ENCODE assay signal across 17 cellular contexts in genomic region chr1:183418696-183419095, GRCh38. TPM values are rescaled to one million over a fixed set of nuclear protein-coding genes. Genes with fewer than 3 reads are reported as not detected.
DNase-seq lines count a peak whose midpoint lies in the region; ATAC-seq, FAIRE-seq and TF ChIP-seq lines count a peak whose summit lies in the region.
"Had no signal": no experiment of that assay in that cellular context is flagged by ENCODE, and none has a peak within 500 bp of the region (broad histone marks: within the 10 kb centered on the region; RNA-seq: fewer than 3 reads in every experiment).

No MANE protein-coding gene starts in this region.

- H3K9me3 ChIP-seq in iPS-20b (ENCODE audit: insufficient read depth, low read depth, low read length) (no peaks in the 10 kb centered on the region), kidney (ENCODE audit: control insufficient read depth in 1 of 2, low read length in 2 of 2) (no peaks in the 10 kb centered on the region)
- H3K9me3 ChIP-seq: sigmoid colon had no signal

- no peaks in the 10 kb centered on the region for H3K36me3 Mint-ChIP-seq in activated T-cell treated with anti-CD3 and anti-CD28 coated beads, Interleukin-2, amount 50 U/mL, for 24 hours (ENCODE audit: low read depth)
- no peaks in the 10 kb centered on the region for H3K36me3 Mint-ChIP-seq in activated naive CD8-positive, alpha-beta T cell treated with anti-CD3 and anti-CD28 coated beads, Interleukin-2, amount 50 U/mL, for 24 hours (ENCODE audit: low read depth)
- no peaks in the 10 kb centered on the region for H3K36me3 Mint-ChIP-seq in stimulated activated memory B cell treated with anti-CD40 and anti-IgM and Interleukin-4, amounts not matched to agents 10 μg/mL and 1 μg/mL and 100 μg/mL, for 72 hours

- DNase-seq in activated T-cell treated with anti-CD3 and anti-CD28 coated beads, Interleukin-2, amount 50 U/mL, for 24 hours, result no peak
- DNase-seq in activated T-cell treated with anti-CD3 and anti-CD28 coated beads, Interleukin-2, amount 50 U/mL, for 1 hour, result no peak
- no peak for DNase-seq in activated naive CD8-positive, alpha-beta T cell treated with anti-CD3 and anti-CD28 coated beads, Interleukin-2, amount 50 U/mL, for 24 hours
- DNase-seq in kidney (no peak), EL (no peak)
- DNase-seq: ACHN; activated CD4-positive, alpha-beta T cell treated with anti-CD3 and anti-CD28 coated beads, Interleukin-2, amount 50 U/mL, for 1 hour; effector CD8-positive, alpha-beta T cell; kidney glomerular epithelial cell; stimulated activated naive CD4-positive, alpha-beta T cell treated with Interleukin-2 at 50 U/mL for 16 hours; T-helper 9 cell had no signal

- no peak for FAIRE-seq in kidney (lab: Jason Lieb, UNC)

- H3K36me3 ChIP-seq in iPS-20b (ENCODE audit: insufficient read depth, low read depth, low read length) (no peaks in the 10 kb centered on the region), kidney (ENCODE audit: control insufficient read depth in 1 of 2, insufficient read depth in 2 of 2, low read length in 2 of 2) (no peaks in the 10 kb centered on the region)
- H3K36me3 ChIP-seq: sigmoid colon had no signal

- no peak for TF ChIP-seq CTCF in kidney (IDR thresholded peaks at IDR 0.05; ENCODE audit: borderline replicate concordance, extremely low read depth, insufficient read depth)

- peaks cover 84% of the 10 kb centered on the region for H3K27me3 Mint-ChIP-seq in activated T-cell treated with anti-CD3 and anti-CD28 coated beads, Interleukin-2, amount 50 U/mL, for 24 hours
- H3K27me3 Mint-ChIP-seq in activated naive CD8-positive, alpha-beta T cell treated with anti-CD3 and anti-CD28 coated beads, Interleukin-2, amount 50 U/mL, for 24 hours, result peaks cover 70% of the 10 kb centered on the region
- H3K27me3 Mint-ChIP-seq in stimulated activated memory B cell treated with anti-CD40 and anti-IgM and Interleukin-4, amounts not matched to agents 10 μg/mL and 1 μg/mL and 100 μg/mL, for 72 hours, result peaks cover 65% of the 10 kb centered on the region

- no peaks in the 10 kb centered on the region for H3K9me3 Mint-ChIP-seq in activated T-cell treated with anti-CD3 and anti-CD28 coated beads, Interleukin-2, amount 50 U/mL, for 24 hours
- no peaks in the 10 kb centered on the region for H3K9me3 Mint-ChIP-seq in activated naive CD8-positive, alpha-beta T cell treated with anti-CD3 and anti-CD28 coated beads, Interleukin-2, amount 50 U/mL, for 24 hours
- H3K9me3 Mint-ChIP-seq in stimulated activated memory B cell treated with anti-CD40 and anti-IgM and Interleukin-4, amounts not matched to agents 10 μg/mL and 1 μg/mL and 100 μg/mL, for 72 hours, result no peaks in the 10 kb centered on the region
- H3K9me3 Mint-ChIP-seq: activated T-helper 1 cell treated with anti-CD3 and anti-CD28 coated beads, Interleukin-12 subunit alpha, Interleukin-12 subunit beta, Interleukin-2, Interleukin-4 antibody, amounts not matched to agents 30 ng/mL and 10 ng/mL and 1 ng/mL, durations not matched to agents 14 hours and 24 hours and 36 hours had no signal

- H3K27ac Mint-ChIP-seq in activated T-cell treated with anti-CD3 and anti-CD28 coated beads, Interleukin-2, amount 50 U/mL, for 24 hours, result no peak overlapping the region
- no peak overlapping the region for H3K27ac Mint-ChIP-seq in activated naive CD8-positive, alpha-beta T cell treated with anti-CD3 and anti-CD28 coated beads, Interleukin-2, amount 50 U/mL, for 24 hours
- H3K27ac Mint-ChIP-seq in stimulated activated memory B cell treated with anti-CD40 and anti-IgM and Interleukin-4, amounts not matched to agents 10 μg/mL and 1 μg/mL and 100 μg/mL, for 72 hours, result no peak overlapping the region
- H3K27ac Mint-ChIP-seq: activated T-helper 1 cell treated with anti-CD3 and anti-CD28 coated beads, Interleukin-12 subunit alpha, Interleukin-12 subunit beta, Interleukin-2, Interleukin-4 antibody, amounts not matched to agents 30 ng/mL and 10 ng/mL and 1 ng/mL, durations not matched to agents 14 hours and 24 hours and 36 hours had no signal

- H3K4me1 Mint-ChIP-seq in activated T-cell treated with anti-CD3 and anti-CD28 coated beads, Interleukin-2, amount 50 U/mL, for 24 hours (ENCODE audit: low read depth), result peaks cover 26% of the 10 kb centered on the region
- peaks cover 24% of the 10 kb centered on the region for H3K4me1 Mint-ChIP-seq in activated naive CD8-positive, alpha-beta T cell treated with anti-CD3 and anti-CD28 coated beads, Interleukin-2, amount 50 U/mL, for 24 hours
- peaks cover 28% of the 10 kb centered on the region for H3K4me1 Mint-ChIP-seq in stimulated activated memory B cell treated with anti-CD40 and anti-IgM and Interleukin-4, amounts not matched to agents 10 μg/mL and 1 μg/mL and 100 μg/mL, for 72 hours

- H3K4me1 ChIP-seq in iPS-20b (ENCODE audit: insufficient read depth, low read length), result peaks cover 7% of the 10 kb centered on the region; the same call in 1 of the 2 replicates
- H3K4me1 ChIP-seq in kidney (ENCODE audit: control insufficient read depth in 1 of 2, insufficient read depth in 1 of 2, low read depth in 1 of 2, low read length in 2 of 2), result peaks cover 0 to 13% of the 10 kb centered on the region in 2 donors

- no peak for ATAC-seq in activated naive CD8-positive, alpha-beta T cell treated with anti-CD3 and anti-CD28 coated beads, Interleukin-2, amount 50 U/mL, for 24 hours
- ATAC-seq in stimulated activated memory B cell treated with anti-CD40 and anti-IgM and Interleukin-4, amounts not matched to agents 10 μg/mL and 1 μg/mL and 100 μg/mL, for 72 hours, result no peak
- ATAC-seq in GM18858 (IDR thresholded peaks at IDR 0.05; ENCODE audit: unreplicated experiment), result no peak
- ATAC-seq: HCT116 had no signal

- H3K27ac ChIP-seq in iPS-20b (ENCODE audit: low read length), result no peak overlapping the region
- no peak overlapping the region for H3K27ac ChIP-seq in kidney (ENCODE audit: low read depth in 2 of 2, low read length in 2 of 2)
- H3K27ac ChIP-seq: sigmoid colon had no signal

- peak overlapping the region; percentile 66 for H3K4me3 Mint-ChIP-seq in activated T-cell treated with anti-CD3 and anti-CD28 coated beads, Interleukin-2, amount 50 U/mL, for 24 hours
- H3K4me3 Mint-ChIP-seq in activated naive CD8-positive, alpha-beta T cell treated with anti-CD3 and anti-CD28 coated beads, Interleukin-2, amount 50 U/mL, for 24 hours, result peak overlapping the region; percentile 62
- peak overlapping the region; percentile 21 for H3K4me3 Mint-ChIP-seq in stimulated activated memory B cell treated with anti-CD40 and anti-IgM and Interleukin-4, amounts not matched to agents 10 μg/mL and 1 μg/mL and 100 μg/mL, for 72 hours
- H3K4me3 Mint-ChIP-seq: activated T-helper 1 cell treated with anti-CD3 and anti-CD28 coated beads, Interleukin-12 subunit alpha, Interleukin-12 subunit beta, Interleukin-2, Interleukin-4 antibody, amounts not matched to agents 30 ng/mL and 10 ng/mL and 1 ng/mL, durations not matched to agents 14 hours and 24 hours and 36 hours had no signal

- intact Hi-C loops in kidney (cut with DNase I), result no loop called here

- H3K4me3 ChIP-seq in iPS-20b (ENCODE audit: low read length) (peak overlapping the region; percentile 90), kidney (ENCODE audit: low read length in 2 of 2) (no peak overlapping the region)

- H3K27me3 ChIP-seq in iPS-20b (ENCODE audit: insufficient read depth, low read length), result peaks cover 49% of the 10 kb centered on the region

- H3K9ac ChIP-seq in iPS-20b (ENCODE audit: low read depth, low read length), result peak overlapping the region; percentile 63; the same call in 1 of the 2 replicates
- H3K9ac ChIP-seq in kidney (ENCODE audit: low read length in 2 of 2), result no peak overlapping the region

RNA-seq across cellular contexts. Expression of gene NMNAT2, which starts 0.5 kb away (rescaled TPM):
- total RNA-seq in kidney, result 2.0 TPM
- polyA plus RNA-seq in kidney (ENCODE audit: insufficient read depth, low read depth, low replicate concordance), result 0.17 TPM
- total RNA-seq: activated T-helper 1 cell treated with anti-CD3 and anti-CD28 coated beads, Interleukin-12 subunit alpha, Interleukin-12 subunit beta, Interleukin-2, Interleukin-4 antibody, amounts not matched to agents 30 ng/mL and 10 ng/mL and 1 ng/mL, durations not matched to agents 14 hours and 24 hours and 36 hours had no signal

RNA-seq across cellular contexts. Expression of gene SMG7, which starts 53.6 kb away (rescaled TPM):
- total RNA-seq in kidney, result 56.3 TPM
- polyA plus RNA-seq in kidney (ENCODE audit: insufficient read depth, low read depth, low replicate concordance), result 15.4 TPM
